27 cellular contexts compared by ENCODE assay signal in genomic region chr2:39949131-39949530, GRCh38.
"Had no signal": no experiment of that assay in that cellular context is flagged by ENCODE, and none has a peak within 500 bp of the region (broad histone marks: within the 10 kb centered on the region; RNA-seq: fewer than 3 reads in every experiment).

No MANE protein-coding gene starts in this region.

- DNase-seq: activated CD4-positive, alpha-beta T cell treated with anti-CD3 and anti-CD28 coated beads for 48 hours; activated CD8-positive, alpha-beta T cell treated with anti-CD3 and anti-CD28 coated beads for 36 hours; activated effector memory CD4-positive, alpha-beta T cell treated with Interleukin-2 at 50 U/mL for 16 hours; activated naive CD4-positive, alpha-beta T cell treated with anti-CD3 and anti-CD28 coated beads, Interleukin-2, amount 10 ng/mL, durations not matched to agents 7 days and 5 days; activated T-cell treated with anti-CD3 and anti-CD28 coated beads, Interleukin-2, amount 50 U/mL, for 72 hours; body of pancreas; dermis blood vessel endothelial cell; effector CD8-positive, alpha-beta T cell; esophagus squamous epithelium; gastrocnemius medialis; hippocampal formation; kidney; left colon; mammary epithelial cell; naive thymus-derived CD8-positive, alpha-beta T cell; nucleus accumbens; psoas muscle; sigmoid colon; small intestine; stimulated activated CD4-positive, alpha-beta T cell treated with anti-CD3 and anti-CD28 coated beads, Interleukin-4, amount 100 ng/mL, for 24 hours; stomach; thyroid gland; upper lobe of left lung had no signal

- H3K4me3 Mint-ChIP-seq: activated CD8-positive, alpha-beta T cell treated with anti-CD3 and anti-CD28 coated beads for 36 hours; activated naive CD4-positive, alpha-beta T cell treated with anti-CD3 and anti-CD28 coated beads, Interleukin-2, amount 10 ng/mL, durations not matched to agents 7 days and 5 days; mesothelial cell of epicardium; naive thymus-derived CD8-positive, alpha-beta T cell; neural crest cell; stimulated activated effector memory CD8-positive, alpha-beta T cell treated with anti-CD3 and anti-CD28 coated beads, Interleukin-12 subunit alpha, Interleukin-12 subunit beta, amount 100 ng/mL, for 72 hours had no signal

- H3K27me3 Mint-ChIP-seq: activated CD8-positive, alpha-beta T cell treated with anti-CD3 and anti-CD28 coated beads for 36 hours; activated naive CD4-positive, alpha-beta T cell treated with anti-CD3 and anti-CD28 coated beads, Interleukin-2, amount 10 ng/mL, durations not matched to agents 7 days and 5 days had no signal

- H3K4me3 ChIP-seq: body of pancreas, esophagus squamous epithelium, gastrocnemius medialis, psoas muscle, sigmoid colon, stomach, thyroid gland, upper lobe of left lung, vagina had no signal

- H3K9me3 Mint-ChIP-seq: activated CD8-positive, alpha-beta T cell treated with anti-CD3 and anti-CD28 coated beads for 36 hours; activated naive CD4-positive, alpha-beta T cell treated with anti-CD3 and anti-CD28 coated beads, Interleukin-2, amount 10 ng/mL, durations not matched to agents 7 days and 5 days; activated T-cell treated with anti-CD3 and anti-CD28 coated beads, Interleukin-2, amount 50 U/mL, for 72 hours; mesothelial cell of epicardium; naive thymus-derived CD8-positive, alpha-beta T cell; neural crest cell; stimulated activated effector memory CD8-positive, alpha-beta T cell treated with anti-CD3 and anti-CD28 coated beads, Interleukin-12 subunit alpha, Interleukin-12 subunit beta, amount 100 ng/mL, for 72 hours had no signal

- H3K36me3 Mint-ChIP-seq: activated naive CD4-positive, alpha-beta T cell treated with anti-CD3 and anti-CD28 coated beads, Interleukin-2, amount 10 ng/mL, durations not matched to agents 7 days and 5 days; mesothelial cell of epicardium; naive thymus-derived CD8-positive, alpha-beta T cell; stimulated activated effector memory CD8-positive, alpha-beta T cell treated with anti-CD3 and anti-CD28 coated beads, Interleukin-12 subunit alpha, Interleukin-12 subunit beta, amount 100 ng/mL, for 72 hours had no signal

- H3K27ac Mint-ChIP-seq: activated naive CD4-positive, alpha-beta T cell treated with anti-CD3 and anti-CD28 coated beads, Interleukin-2, amount 10 ng/mL, durations not matched to agents 7 days and 5 days; mesothelial cell of epicardium; naive thymus-derived CD8-positive, alpha-beta T cell; stimulated activated effector memory CD8-positive, alpha-beta T cell treated with anti-CD3 and anti-CD28 coated beads, Interleukin-12 subunit alpha, Interleukin-12 subunit beta, amount 100 ng/mL, for 72 hours had no signal

- H3K4me1 Mint-ChIP-seq: naive thymus-derived CD8-positive, alpha-beta T cell; neural crest cell; stimulated activated effector memory CD8-positive, alpha-beta T cell treated with anti-CD3 and anti-CD28 coated beads, Interleukin-12 subunit alpha, Interleukin-12 subunit beta, amount 100 ng/mL, for 72 hours had no signal
